12 cellular contexts compared by ENCODE assay signal in genomic region chr22:32661296-32661695, GRCh38.
A peak's percentile ranks its signal among the peaks of the same experiment; 100 is the strongest.
DNase-seq lines count a peak whose midpoint lies in the region; ATAC-seq and TF ChIP-seq lines count a peak whose summit lies in the region.
"Had no signal": no experiment of that assay in that cellular context is flagged by ENCODE, and none has a peak within 500 bp of the region (broad histone marks: within the 10 kb centered on the region; RNA-seq: fewer than 3 reads in every experiment).

No MANE protein-coding gene starts in this region.

- TF ChIP-seq EP300 in gastroesophageal sphincter (IDR thresholded peaks at IDR 0.05), result no peak

- H3K4me1 ChIP-seq in gastroesophageal sphincter (peaks cover 0 to 19% (median 0%) of the 10 kb centered on the region in 3 donors), H9 (ENCODE audit: insufficient read depth, low read length) (no peaks in the 10 kb centered on the region)

- no peak for TF ChIP-seq POLR2A in gastroesophageal sphincter (IDR thresholded peaks at IDR 0.05)

- no peak overlapping the region for H4K8ac ChIP-seq in H9 (replicated peaks; ENCODE audit: insufficient read length, low read depth, low read length)

- H3K36me3 ChIP-seq in gastroesophageal sphincter, result no peaks in the 10 kb centered on the region

- intact Hi-C loops in posterior vena cava (cut with DNase I), result loop anchor here in 1 of 2 donors (5.0 kb wide), 1 partner anchor 326 kb away; no protein-coding TSS in a partner anchor

- H3T11ph ChIP-seq in H9 (ENCODE audit: low read length), result no peak overlapping the region

- H3K4ac ChIP-seq in H9 (ENCODE audit: low read depth, low read length), result no peak overlapping the region

- H3K27me3 ChIP-seq in gastroesophageal sphincter (no peaks in the 10 kb centered on the region), H9 (ENCODE audit: insufficient read depth, low read length) (no peaks in the 10 kb centered on the region; the same call in 1 of the 2 replicates)

- no peak overlapping the region for H3K9ac ChIP-seq in H9 (ENCODE audit: extremely low read depth, insufficient read length, low read length)

- peaks cover 4% of the 10 kb centered on the region; the same call in 1 of the 2 replicates for H3K27me3 Mint-ChIP-seq in H9 (ENCODE audit: low read depth)

- H3K79me1 ChIP-seq in H9 (ENCODE audit: insufficient read depth, low read depth, low read length, poor library complexity, severe bottlenecking), result no peaks in the 10 kb centered on the region

- no peak overlapping the region for H3K4me3 Mint-ChIP-seq in H9
- H3K4me3 Mint-ChIP-seq: activated naive CD4-positive, alpha-beta T cell treated with anti-CD3 and anti-CD28 coated beads, Interleukin-2, amount 50 U/mL, for 24 hours; CD4-positive, CD25-positive, alpha-beta regulatory T cell; natural killer cell treated with Interleukin-12 subunit alpha and Interleukin-12 subunit beta and Interleukin-15 and Interleukin-18, amount 100 ng/mL, for 72 hours had no signal

- no peak overlapping the region for H3K56ac ChIP-seq in H9 (ENCODE audit: insufficient read length, low read depth, low read length)

- H3K79me2 ChIP-seq in H9 (ENCODE audit: insufficient read depth, low read length), result no peaks in the 10 kb centered on the region

- H3K9me3 ChIP-seq in gastroesophageal sphincter (no peaks in the 10 kb centered on the region), H9 (ENCODE audit: control insufficient read depth, low read depth, low read length) (no peaks in the 10 kb centered on the region)

- H3K4me1 Mint-ChIP-seq in H9, result peaks cover 3 to 4% of the 10 kb centered on the region in 2 experiments; a peak in 2 of 4 replicates
- H3K4me1 Mint-ChIP-seq: activated naive CD4-positive, alpha-beta T cell treated with anti-CD3 and anti-CD28 coated beads, Interleukin-2, amount 50 U/mL, for 24 hours had no signal

- no peaks in the 10 kb centered on the region for H3K9me3 Mint-ChIP-seq in H9
- H3K9me3 Mint-ChIP-seq: activated naive CD4-positive, alpha-beta T cell treated with anti-CD3 and anti-CD28 coated beads, Interleukin-2, amount 50 U/mL, for 24 hours; CD4-positive, CD25-positive, alpha-beta regulatory T cell; natural killer cell treated with Interleukin-12 subunit alpha and Interleukin-12 subunit beta and Interleukin-15 and Interleukin-18, amount 100 ng/mL, for 72 hours had no signal

- H2AFZ ChIP-seq in H9 (ENCODE audit: low read length), result no peak overlapping the region

- H4K5ac ChIP-seq in H9 (ENCODE audit: insufficient read length, low read depth, low read length), result no peak overlapping the region

- H3K27ac Mint-ChIP-seq in H9, result no peak overlapping the region
- H3K27ac Mint-ChIP-seq: activated naive CD4-positive, alpha-beta T cell treated with anti-CD3 and anti-CD28 coated beads, Interleukin-2, amount 50 U/mL, for 24 hours; CD4-positive, CD25-positive, alpha-beta regulatory T cell; natural killer cell treated with Interleukin-12 subunit alpha and Interleukin-12 subunit beta and Interleukin-15 and Interleukin-18, amount 100 ng/mL, for 72 hours had no signal

- TF ChIP-seq CTCF in AG10803 (conservative IDR thresholded peaks at IDR 0.05; ENCODE audit: low read length) (no peak), gastroesophageal sphincter (IDR thresholded peaks at IDR 0.05) (no peak), H9 (conservative IDR thresholded peaks at IDR 0.05) (no peak)

- no peak overlapping the region for H3K23ac ChIP-seq in H9 (ENCODE audit: insufficient read length, low read depth, low read length)

- ATAC-seq in gastroesophageal sphincter (peak; percentile 74), GM18511 (IDR thresholded peaks at IDR 0.05; ENCODE audit: unreplicated experiment) (no peak)
- ATAC-seq: natural killer cell treated with Interleukin-12 subunit alpha and Interleukin-12 subunit beta and Interleukin-15 and Interleukin-18, amount 100 ng/mL, for 72 hours had no signal

- H3K23me2 ChIP-seq in H9 (ENCODE audit: insufficient read length, low read depth, low read length, poor library complexity, severe bottlenecking), result no peaks in the 10 kb centered on the region

- DNase-seq in AG10803 (ENCODE audit: low read depth) (peak; percentile 93), SW480 (ENCODE audit: low spot score) (peak; percentile 38), posterior vena cava (ENCODE audit: low spot score) (peak; percentile 91), H9 (no peak), GM19240 (ENCODE audit: insufficient read length, low spot score) (no peak), DMS153 (lab: John Stamatoyannopoulos, UW) (no peak)
- DNase-seq: CD4-positive, CD25-positive, alpha-beta regulatory T cell; NCI-H774 had no signal

- H2BK20ac ChIP-seq in H9 (ENCODE audit: low read depth, low read length, poor library complexity, severe bottlenecking), result no peak overlapping the region

- no peak overlapping the region for H2BK120ac ChIP-seq in H9 (ENCODE audit: low read depth, low read length, poor library complexity, severe bottlenecking)

- no peaks in the 10 kb centered on the region for H4K20me1 ChIP-seq in H9 (ENCODE audit: control insufficient read depth, insufficient read depth, insufficient read length)

- no peak overlapping the region for H2AK5ac ChIP-seq in H9 (ENCODE audit: insufficient read length, low read length)

- H3K14ac ChIP-seq in H9 (ENCODE audit: insufficient read depth, low read length), result no peak overlapping the region

- H3K18ac ChIP-seq in H9 (ENCODE audit: insufficient read length, low read depth, low read length), result no peak overlapping the region

- H3K4me3 ChIP-seq in AG10803 (ENCODE audit: low read length), result peak overlapping the region; percentile 10; the same call in 1 of the 2 replicates
- H3K4me3 ChIP-seq in gastroesophageal sphincter, result no peak overlapping the region

- H3K4me2 ChIP-seq in H9 (ENCODE audit: insufficient read depth, insufficient read length, low read length), result no peak overlapping the region

- peak overlapping the region in 3 of 4 donors; percentile 58 to 66 (median 58) for H3K27ac ChIP-seq in gastroesophageal sphincter
- no peak overlapping the region for H3K27ac ChIP-seq in H9 (ENCODE audit: insufficient read length, low read depth, low read length)

- H2BK12ac ChIP-seq in H9 (ENCODE audit: insufficient read length, low read depth, low read length), result no peak overlapping the region

- H2BK5ac ChIP-seq in H9 (ENCODE audit: insufficient read length, low read length), result no peak overlapping the region

- H4K91ac ChIP-seq in H9 (ENCODE audit: insufficient read length, low read depth, low read length), result no peak overlapping the region

- 52% methylated on average over 7 of the region's 8 CpGs; no CpG with 5 or more reads in 1 of the 2 donors for WGBS in gastroesophageal sphincter (ENCODE audit: low coverage in 1 of 2), 2 donors
- WGBS in H9 (ENCODE audit: extremely low coverage, insufficient read length, low lambda C conversion rate), result no CpG with 5 or more reads among the region's 8 CpGs

- no peak overlapping the region for H2BK15ac ChIP-seq in H9 (ENCODE audit: low read depth, low read length)

- H3K36me3 Mint-ChIP-seq in H9 (ENCODE audit: insufficient read depth in 1 of 3, low read depth in 3 of 3), result peaks cover 0 to 7% (median 0%) of the 10 kb centered on the region in 3 experiments; a peak in 1 of 7 replicates
- H3K36me3 Mint-ChIP-seq: activated naive CD4-positive, alpha-beta T cell treated with anti-CD3 and anti-CD28 coated beads, Interleukin-2, amount 50 U/mL, for 24 hours; CD4-positive, CD25-positive, alpha-beta regulatory T cell; natural killer cell treated with Interleukin-12 subunit alpha and Interleukin-12 subunit beta and Interleukin-15 and Interleukin-18, amount 100 ng/mL, for 72 hours had no signal

Comparison
In these comparisons a context has a peak if more than half of its experiments do, and no peak if none do; other contexts are left out.
1. DNase-seq: peak in AG10803 (single experiment), SW480 (single experiment) and posterior vena cava (single experiment); none in H9 (single experiment), GM19240 (single experiment) and DMS153 (single experiment).